ENCODE assay signal across 39 cellular contexts in genomic region chr4:168071304-168071703, GRCh38. TPM values are rescaled to one million over a fixed set of nuclear protein-coding genes. Genes with fewer than 3 reads are reported as not detected.
"Had no signal": no experiment of that assay in that cellular context is flagged by ENCODE, and none has a peak within 500 bp of the region (broad histone marks: within the 10 kb centered on the region; RNA-seq: fewer than 3 reads in every experiment).

No MANE protein-coding gene starts in this region.

- H3K36me3 Mint-ChIP-seq: activated CD4-positive, alpha-beta memory T cell treated with anti-CD3 and anti-CD28 coated beads for 36 hours; activated naive CD8-positive, alpha-beta T cell treated with anti-CD3 and anti-CD28 coated beads, Interleukin-2, amount 10 ng/mL, durations not matched to agents 7 days and 5 days; naive B cell; stimulated activated memory B cell treated with anti-CD40 and anti-IgM and Interleukin-4, amounts not matched to agents 10 μg/mL and 1 μg/mL and 100 μg/mL, for 72 hours had no signal

- DNase-seq: activated CD4-positive, alpha-beta memory T cell treated with anti-CD3 and anti-CD28 coated beads for 36 hours; activated CD4-positive, alpha-beta T cell treated with anti-CD3 and anti-CD28 coated beads, Interleukin-2, amount 10 ng/mL, durations not matched to agents 24 days and 14 days; activated CD4-positive, CD25-positive, alpha-beta regulatory T cell treated with anti-CD3 and anti-CD28 coated beads, Interleukin-2, amount 50 U/mL, for 72 hours; activated CD8-positive, alpha-beta memory T cell treated with anti-CD3 and anti-CD28 coated beads, Interleukin-2, amount 50 U/mL, for 4 hours; activated effector memory CD4-positive, alpha-beta T cell treated with anti-CD3 and anti-CD28 coated beads, Interleukin-2, amount 50 U/mL, for 16 hours; activated naive CD4-positive, alpha-beta T cell treated with anti-CD3 and anti-CD28 coated beads for 36 hours; activated naive CD8-positive, alpha-beta T cell treated with anti-CD3 and anti-CD28 coated beads, Interleukin-2, amount 10 ng/mL, durations not matched to agents 7 days and 5 days; activated T-cell treated with anti-CD3 and anti-CD28 coated beads, Interleukin-2, amount 50 U/mL, for 1 hour; brain microvascular endothelial cell; dermis blood vessel endothelial cell; effector CD4-positive, alpha-beta T cell; esophagus squamous epithelium; islet precursor cell; left ventricle myocardium inferior; naive B cell; nephron progenitor cell; ovary; retina; small intestine; stimulated activated CD4-positive, alpha-beta T cell treated with anti-CD3 and anti-CD28 coated beads, Interleukin-4, amount 100 ng/mL, for 4 hours; stimulated activated CD8-positive, alpha-beta memory T cell treated with anti-CD3 and anti-CD28 coated beads, Interleukin-4, amount 100 ng/mL, for 48 hours; stomach; T1000; tibial artery; upper lobe of right lung had no signal

- H3K4me3 ChIP-seq: ascending aorta, esophagus squamous epithelium, hepatocyte, left ventricle myocardium inferior, lung, ovary, stomach, suprapubic skin, tibial artery, upper lobe of right lung had no signal

- H3K36me3 ChIP-seq: ascending aorta, brain microvascular endothelial cell, esophagus squamous epithelium, left ventricle myocardium inferior, ovary, stomach, suprapubic skin, tibial artery, upper lobe of right lung had no signal

- H3K4me1 Mint-ChIP-seq: activated CD4-positive, alpha-beta T cell treated with anti-CD3 and anti-CD28 coated beads, Interleukin-2, amount 10 ng/mL, durations not matched to agents 24 days and 14 days; activated naive CD8-positive, alpha-beta T cell treated with anti-CD3 and anti-CD28 coated beads, Interleukin-2, amount 10 ng/mL, durations not matched to agents 7 days and 5 days; central memory CD8-positive, alpha-beta T cell; naive B cell; nephron progenitor cell; stimulated activated memory B cell treated with anti-CD40 and anti-IgM and Interleukin-4, amounts not matched to agents 10 μg/mL and 1 μg/mL and 100 μg/mL, for 72 hours had no signal

- H3K27ac ChIP-seq: ascending aorta, brain microvascular endothelial cell, epithelial cell of prostate, esophagus squamous epithelium, hepatocyte, left ventricle myocardium inferior, ovary, stomach, suprapubic skin, tibial artery, upper lobe of right lung had no signal

- H3K4me2 ChIP-seq: hepatocyte had no signal

- H3K27ac Mint-ChIP-seq: activated CD4-positive, alpha-beta memory T cell treated with anti-CD3 and anti-CD28 coated beads for 36 hours; activated CD4-positive, alpha-beta T cell treated with anti-CD3 and anti-CD28 coated beads, Interleukin-2, amount 10 ng/mL, durations not matched to agents 24 days and 14 days; activated naive CD4-positive, alpha-beta T cell treated with anti-CD3 and anti-CD28 coated beads for 36 hours; activated naive CD8-positive, alpha-beta T cell treated with anti-CD3 and anti-CD28 coated beads, Interleukin-2, amount 10 ng/mL, durations not matched to agents 7 days and 5 days; activated T-helper 1 cell treated with anti-CD3 and anti-CD28 coated beads, Interleukin-12 subunit alpha, Interleukin-12 subunit beta, Interleukin-2, Interleukin-4 antibody, amounts not matched to agents 30 ng/mL and 10 ng/mL and 1 ng/mL, durations not matched to agents 14 hours and 24 hours and 36 hours; nephron progenitor cell; progenitor cell of endocrine pancreas; stimulated activated memory B cell treated with anti-CD40 and anti-IgM and Interleukin-4, amounts not matched to agents 10 μg/mL and 1 μg/mL and 100 μg/mL, for 72 hours; T-helper 1 cell treated with Interleukin-12 subunit alpha and Interleukin-12 subunit beta and Interleukin-4 antibody, amounts not matched to agents 30 μg/mL and 1 μg/mL, for 36 hours had no signal

- H2AFZ ChIP-seq: hepatocyte had no signal

- H3K27me3 ChIP-seq: ascending aorta, brain microvascular endothelial cell, esophagus squamous epithelium, hepatocyte, ovary, stomach, suprapubic skin, tibial artery, upper lobe of right lung had no signal

- H3K4me3 Mint-ChIP-seq: activated CD4-positive, alpha-beta memory T cell treated with anti-CD3 and anti-CD28 coated beads for 36 hours; activated CD4-positive, alpha-beta T cell treated with anti-CD3 and anti-CD28 coated beads, Interleukin-2, amount 10 ng/mL, durations not matched to agents 24 days and 14 days; activated naive CD4-positive, alpha-beta T cell treated with anti-CD3 and anti-CD28 coated beads for 36 hours; activated naive CD8-positive, alpha-beta T cell treated with anti-CD3 and anti-CD28 coated beads, Interleukin-2, amount 10 ng/mL, durations not matched to agents 7 days and 5 days; activated T-helper 1 cell treated with anti-CD3 and anti-CD28 coated beads, Interleukin-12 subunit alpha, Interleukin-12 subunit beta, Interleukin-2, Interleukin-4 antibody, amounts not matched to agents 30 ng/mL and 10 ng/mL and 1 ng/mL, durations not matched to agents 14 hours and 24 hours and 36 hours; central memory CD8-positive, alpha-beta T cell; naive B cell; nephron progenitor cell; stimulated activated memory B cell treated with anti-CD40 and anti-IgM and Interleukin-4, amounts not matched to agents 10 μg/mL and 1 μg/mL and 100 μg/mL, for 72 hours; T-helper 1 cell treated with Interleukin-12 subunit alpha and Interleukin-12 subunit beta and Interleukin-4 antibody, amounts not matched to agents 30 μg/mL and 1 μg/mL, for 36 hours had no signal

- H3K27me3 Mint-ChIP-seq: activated CD4-positive, alpha-beta memory T cell treated with anti-CD3 and anti-CD28 coated beads for 36 hours; activated naive CD8-positive, alpha-beta T cell treated with anti-CD3 and anti-CD28 coated beads, Interleukin-2, amount 10 ng/mL, durations not matched to agents 7 days and 5 days; central memory CD8-positive, alpha-beta T cell; progenitor cell of endocrine pancreas; stimulated activated memory B cell treated with anti-CD40 and anti-IgM and Interleukin-4, amounts not matched to agents 10 μg/mL and 1 μg/mL and 100 μg/mL, for 72 hours had no signal

- H3K9me3 ChIP-seq: ascending aorta, ovary, suprapubic skin, tibial artery, upper lobe of right lung had no signal

- H3K79me2 ChIP-seq: hepatocyte had no signal

- H3K9me3 Mint-ChIP-seq: activated CD4-positive, alpha-beta T cell treated with anti-CD3 and anti-CD28 coated beads, Interleukin-2, amount 10 ng/mL, durations not matched to agents 24 days and 14 days; activated naive CD8-positive, alpha-beta T cell treated with anti-CD3 and anti-CD28 coated beads, Interleukin-2, amount 10 ng/mL, durations not matched to agents 7 days and 5 days; activated T-helper 1 cell treated with anti-CD3 and anti-CD28 coated beads, Interleukin-12 subunit alpha, Interleukin-12 subunit beta, Interleukin-2, Interleukin-4 antibody, amounts not matched to agents 30 ng/mL and 10 ng/mL and 1 ng/mL, durations not matched to agents 14 hours and 24 hours and 36 hours; T-helper 1 cell treated with Interleukin-12 subunit alpha and Interleukin-12 subunit beta and Interleukin-4 antibody, amounts not matched to agents 30 μg/mL and 1 μg/mL, for 36 hours had no signal

- H3K4me1 ChIP-seq: ascending aorta, esophagus squamous epithelium, left ventricle myocardium inferior, stomach, suprapubic skin, tibial artery, upper lobe of right lung had no signal

RNA-seq across cellular contexts. Expression of gene ANXA10, which starts 21.0 kb away (rescaled TPM):
- total RNA-seq: activated CD4-positive, alpha-beta memory T cell treated with anti-CD3 and anti-CD28 coated beads for 36 hours; activated CD4-positive, alpha-beta T cell treated with anti-CD3 and anti-CD28 coated beads, Interleukin-2, amount 10 ng/mL, durations not matched to agents 24 days and 14 days; activated CD8-positive, alpha-beta memory T cell treated with anti-CD3 and anti-CD28 coated beads for 36 hours; activated naive CD4-positive, alpha-beta T cell treated with anti-CD3 and anti-CD28 coated beads for 36 hours; activated naive CD8-positive, alpha-beta T cell treated with anti-CD3 and anti-CD28 coated beads, Interleukin-2, amount 10 ng/mL, durations not matched to agents 7 days and 5 days; activated T-helper 1 cell treated with anti-CD3 and anti-CD28 coated beads, Interleukin-12 subunit alpha, Interleukin-12 subunit beta, Interleukin-2, Interleukin-4 antibody, amounts not matched to agents 30 ng/mL and 10 ng/mL and 1 ng/mL, durations not matched to agents 14 hours and 24 hours and 36 hours; ascending aorta; frontal cortex; left ventricle myocardium inferior; lung; mesenteric fat pad; progenitor cell of endocrine pancreas; sciatic nerve; suprapubic skin; upper lobe of right lung had no signal
